Comparison of ENCODE assay signal across 10 cellular contexts in the genomic region with DNA sequence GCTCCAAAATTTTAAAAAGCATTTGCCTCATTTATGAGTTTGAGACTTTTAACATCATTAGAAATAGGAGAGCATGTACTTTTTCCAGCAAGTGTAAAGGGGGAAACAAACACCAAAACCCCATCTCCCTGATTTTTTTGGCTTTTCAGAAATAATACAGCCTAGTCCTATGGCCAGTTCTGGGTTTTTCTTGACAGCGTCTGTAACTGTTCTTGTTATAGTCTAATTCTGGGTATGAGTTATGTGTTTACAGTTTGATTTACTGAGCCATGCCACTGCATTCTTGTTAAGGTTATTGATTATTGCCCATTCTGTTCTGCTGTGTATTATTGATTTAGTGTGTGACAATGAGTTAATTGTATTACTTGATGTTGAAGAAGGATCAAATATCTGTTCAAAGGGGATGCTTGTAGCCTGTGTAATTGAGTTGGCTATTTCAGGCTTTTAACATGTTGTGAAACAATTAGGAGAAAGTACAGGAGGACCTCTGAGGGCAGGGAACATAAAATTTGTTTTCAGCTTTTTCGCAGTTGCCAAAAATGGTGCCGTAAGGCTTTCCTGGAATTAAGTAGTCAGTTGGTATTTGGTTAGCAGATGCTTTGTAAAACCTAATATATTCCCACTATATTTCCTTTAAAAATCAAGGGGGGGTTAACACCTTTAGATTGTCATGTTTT. TPM values are rescaled to one million over a fixed set of nuclear protein-coding genes. Genes with fewer than 3 reads are reported as not detected.
A peak's percentile ranks its signal among the peaks of the same experiment; 100 is the strongest.
DNase-seq lines count a peak whose midpoint lies in the region; ATAC-seq and TF ChIP-seq lines count a peak whose summit lies in the region.
"Had no signal": no experiment of that assay in that cellular context is flagged by ENCODE, and none has a peak within 500 bp of the region (broad histone marks: within the 10 kb centered on the region; RNA-seq: fewer than 3 reads in every experiment).

No MANE protein-coding gene starts in this region.

- H3K27me3 Mint-ChIP-seq in activated CD8-positive, alpha-beta T cell treated with anti-CD3 and anti-CD28 coated beads for 36 hours = no peaks in the 10 kb centered on the region

- peaks cover 73% of the 10 kb centered on the region for H3K4me1 Mint-ChIP-seq in activated CD8-positive, alpha-beta T cell treated with anti-CD3 and anti-CD28 coated beads for 36 hours (ENCODE audit: low read depth)
- H3K4me1 Mint-ChIP-seq in stimulated activated effector memory CD8-positive, alpha-beta T cell treated with anti-CD3 and anti-CD28 coated beads, Interleukin-12 subunit alpha, Interleukin-12 subunit beta, amount 100 ng/mL, for 72 hours = peaks cover 48% of the 10 kb centered on the region

- POLR2A ChIA-PET in HEK293 (lab: Yijun Ruan, JAX) = no interaction called here
- POLR2A ChIA-PET in activated CD8-positive, alpha-beta T cell treated with anti-CD3 and anti-CD28 coated beads for 36 hours (lab: Charles Lee) = interaction anchor here (0.7 kb wide), 1 partner anchor 123 kb away, joined by 3 read pairs; no protein-coding TSS in a partner anchor

- CTCF ChIA-PET in HEK293 (lab: Yijun Ruan, JAX) = no interaction called here
- CTCF ChIA-PET in activated CD8-positive, alpha-beta T cell treated with anti-CD3 and anti-CD28 coated beads for 36 hours (lab: Charles Lee) = interaction anchor here (0.9 to 2.2 kb wide), 2 partner anchors 15 to 100 kb away, joined by 3 to 5 read pairs; no protein-coding TSS in a partner anchor

- H3K4me1 ChIP-seq in HEK293 (ENCODE audit: control insufficient read depth, insufficient read depth, low read length) = 0 out of 2 replicates have a peak, but pooled peaks cover 3% of the 10 kb centered on the region
- H3K4me1 ChIP-seq in left ventricle myocardium inferior = peaks cover 79% of the 10 kb centered on the region

- H3K9me3 Mint-ChIP-seq in activated CD8-positive, alpha-beta T cell treated with anti-CD3 and anti-CD28 coated beads for 36 hours = peaks cover 2% of the 10 kb centered on the region
- H3K9me3 Mint-ChIP-seq in stimulated activated effector memory CD8-positive, alpha-beta T cell treated with anti-CD3 and anti-CD28 coated beads, Interleukin-12 subunit alpha, Interleukin-12 subunit beta, amount 100 ng/mL, for 72 hours = no peaks in the 10 kb centered on the region

- ATAC-seq in activated CD8-positive, alpha-beta T cell treated with anti-CD3 and anti-CD28 coated beads for 36 hours = no peak
- ATAC-seq in stimulated activated effector memory CD8-positive, alpha-beta T cell treated with anti-CD3 and anti-CD28 coated beads, Interleukin-12 subunit alpha, Interleukin-12 subunit beta, amount 100 ng/mL, for 72 hours = no peak

- H3K4me3 Mint-ChIP-seq in activated CD8-positive, alpha-beta T cell treated with anti-CD3 and anti-CD28 coated beads for 36 hours = no peak overlapping the region
- H3K4me3 Mint-ChIP-seq in stimulated activated effector memory CD8-positive, alpha-beta T cell treated with anti-CD3 and anti-CD28 coated beads, Interleukin-12 subunit alpha, Interleukin-12 subunit beta, amount 100 ng/mL, for 72 hours = peak overlapping the region; percentile 3

- H3K27ac Mint-ChIP-seq in activated CD8-positive, alpha-beta T cell treated with anti-CD3 and anti-CD28 coated beads for 36 hours = peak overlapping the region; percentile 72
- peak overlapping the region; percentile 85 for H3K27ac Mint-ChIP-seq in stimulated activated effector memory CD8-positive, alpha-beta T cell treated with anti-CD3 and anti-CD28 coated beads, Interleukin-12 subunit alpha, Interleukin-12 subunit beta, amount 100 ng/mL, for 72 hours

- H3K27ac ChIP-seq in HEK293 (ENCODE audit: extremely low read depth, low read depth, low read length) (no peak overlapping the region), left ventricle myocardium inferior (replicated peaks) (peak overlapping the region; percentile 76)
- H3K27ac ChIP-seq: SJSA1 had no signal

- no peak for TF ChIP-seq CTCF in HEK293 (tag by site-specific recombination; IDR thresholded peaks at IDR 0.05)
- TF ChIP-seq CTCF in activated CD8-positive, alpha-beta T cell treated with anti-CD3 and anti-CD28 coated beads for 36 hours (IDR thresholded peaks at IDR 0.05) = no peak
- TF ChIP-seq CTCF in left ventricle myocardium inferior (IDR thresholded peaks at IDR 0.05; ENCODE audit: borderline replicate concordance) = no peak

- H3K36me3 ChIP-seq in HEK293 (ENCODE audit: control insufficient read depth in 2 of 2, insufficient read depth in 1 of 2, low read length in 2 of 2) (no peaks in the 10 kb centered on the region), left ventricle myocardium inferior (no peaks in the 10 kb centered on the region), MG63 (peaks cover 54% of the 10 kb centered on the region)

- H3K9me3 ChIP-seq in HEK293 (ENCODE audit: control insufficient read depth, insufficient read depth, low read depth, low read length) (no peaks in the 10 kb centered on the region), left ventricle myocardium inferior (replicated peaks) (no peaks in the 10 kb centered on the region), MG63 (no peaks in the 10 kb centered on the region)
- H3K9me3 ChIP-seq: SJSA1 had no signal

- no peak for DNase-seq in activated CD8-positive, alpha-beta T cell treated with anti-CD3 and anti-CD28 coated beads for 36 hours
- DNase-seq in left ventricle myocardium inferior (no peak), NCI-H2029 treated with DMSO at 0.1 percent for 48 hours (lab: John Stamatoyannopoulos, UW) (no peak), MG63 (no peak), LoVo (ENCODE audit: low spot score) (no peak)
- DNase-seq in stimulated activated effector memory CD8-positive, alpha-beta T cell treated with anti-CD3 and anti-CD28 coated beads, Interleukin-12 subunit alpha, Interleukin-12 subunit beta, amount 100 ng/mL, for 72 hours (ENCODE audit: low spot score in 2 of 2) = no peak
- DNase-seq: activated CD4-positive, alpha-beta T cell treated with anti-CD3 and anti-CD28 coated beads, Interleukin-2, amount 50 U/mL, for 1 hour had no signal

- H3K4me3 ChIP-seq in HEK293 (ENCODE audit: low read depth, low read length) (no peak overlapping the region), left ventricle myocardium inferior (no peak overlapping the region), MG63 (no peak overlapping the region)
- H3K4me3 ChIP-seq: SJSA1, smooth muscle cell had no signal

- intact Hi-C loops in activated CD8-positive, alpha-beta T cell treated with anti-CD3 and anti-CD28 coated beads for 36 hours (cut with micrococcal nuclease) = no loop called here
- intact Hi-C loops in left ventricle myocardium inferior (cut with micrococcal nuclease) = no loop called here

- H3K36me3 Mint-ChIP-seq in activated CD8-positive, alpha-beta T cell treated with anti-CD3 and anti-CD28 coated beads for 36 hours (ENCODE audit: low read depth) = peaks cover 48% of the 10 kb centered on the region
- H3K36me3 Mint-ChIP-seq in stimulated activated effector memory CD8-positive, alpha-beta T cell treated with anti-CD3 and anti-CD28 coated beads, Interleukin-12 subunit alpha, Interleukin-12 subunit beta, amount 100 ng/mL, for 72 hours = peaks cover 93% of the 10 kb centered on the region

- H3K27me3 ChIP-seq in left ventricle myocardium inferior (ENCODE audit: low read depth) = no peaks in the 10 kb centered on the region
- H3K27me3 ChIP-seq in MG63 = no peaks in the 10 kb centered on the region
- H3K27me3 ChIP-seq: SJSA1 had no signal

TF ChIP-seq in HEK293, 187 proteins besides CTCF, POLR2A, EP300 and RAD21:
- TF ChIP-seq KLF16 (tag by site-specific recombination; IDR thresholded peaks at IDR 0.05) (no peak), HOXD13 (CRISPR knock-in tag; IDR thresholded peaks at IDR 0.05; ENCODE audit: borderline replicate concordance) (no peak), ZNF248 (tag by site-specific recombination; IDR thresholded peaks at IDR 0.05) (no peak), ZNF214 (tag by site-specific recombination; IDR thresholded peaks at IDR 0.05; ENCODE audit: borderline replicate concordance) (no peak), ZNF677 (tag by site-specific recombination; IDR thresholded peaks at IDR 0.05) (peak; percentile 75; the same call in 1 of the 2 replicates)
- TF ChIP-seq, protein P1, sequence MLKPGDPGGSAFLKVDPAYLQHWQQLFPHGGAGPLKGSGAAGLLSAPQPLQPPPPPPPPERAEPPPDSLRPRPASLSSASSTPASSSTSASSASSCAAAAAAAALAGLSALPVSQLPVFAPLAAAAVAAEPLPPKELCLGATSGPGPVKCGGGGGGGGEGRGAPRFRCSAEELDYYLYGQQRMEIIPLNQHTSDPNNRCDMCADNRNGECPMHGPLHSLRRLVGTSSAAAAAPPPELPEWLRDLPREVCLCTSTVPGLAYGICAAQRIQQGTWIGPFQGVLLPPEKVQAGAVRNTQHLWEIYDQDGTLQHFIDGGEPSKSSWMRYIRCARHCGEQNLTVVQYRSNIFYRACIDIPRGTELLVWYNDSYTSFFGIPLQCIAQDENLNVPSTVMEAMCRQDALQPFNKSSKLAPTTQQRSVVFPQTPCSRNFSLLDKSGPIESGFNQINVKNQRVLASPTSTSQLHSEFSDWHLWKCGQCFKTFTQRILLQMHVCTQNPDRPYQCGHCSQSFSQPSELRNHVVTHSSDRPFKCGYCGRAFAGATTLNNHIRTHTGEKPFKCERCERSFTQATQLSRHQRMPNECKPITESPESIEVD (tag by site-specific recombination; IDR thresholded peaks at IDR 0.05) = 0 out of 2 replicates have a peak, but pooled peaks have one; percentile 46
- TF ChIP-seq, protein P2, sequence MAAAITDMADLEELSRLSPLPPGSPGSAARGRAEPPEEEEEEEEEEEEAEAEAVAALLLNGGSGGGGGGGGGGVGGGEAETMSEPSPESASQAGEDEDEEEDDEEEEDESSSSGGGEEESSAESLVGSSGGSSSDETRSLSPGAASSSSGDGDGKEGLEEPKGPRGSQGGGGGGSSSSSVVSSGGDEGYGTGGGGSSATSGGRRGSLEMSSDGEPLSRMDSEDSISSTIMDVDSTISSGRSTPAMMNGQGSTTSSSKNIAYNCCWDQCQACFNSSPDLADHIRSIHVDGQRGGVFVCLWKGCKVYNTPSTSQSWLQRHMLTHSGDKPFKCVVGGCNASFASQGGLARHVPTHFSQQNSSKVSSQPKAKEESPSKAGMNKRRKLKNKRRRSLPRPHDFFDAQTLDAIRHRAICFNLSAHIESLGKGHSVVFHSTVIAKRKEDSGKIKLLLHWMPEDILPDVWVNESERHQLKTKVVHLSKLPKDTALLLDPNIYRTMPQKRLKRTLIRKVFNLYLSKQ (tag by site-specific recombination; IDR thresholded peaks at IDR 0.05; ENCODE audit: borderline replicate concordance) = no peak

RNA-seq across cellular contexts. Expression of a gene that starts 46.1 kb away (rescaled TPM):
- 100 to 1,000 TPM; 341 to 360 TPM for total RNA-seq in activated CD8-positive, alpha-beta T cell treated with anti-CD3 and anti-CD28 coated beads for 36 hours
- 172 TPM for total RNA-seq in left ventricle myocardium inferior
- total RNA-seq in MG63 (2014; rRNA removed; shearing (Covaris generic); ENCODE audit: low replicate concordance) = 171 and 176 TPM in 2 replicates
